Comparison of ENCODE assay signal across 1 cellular context in the genomic region with DNA sequence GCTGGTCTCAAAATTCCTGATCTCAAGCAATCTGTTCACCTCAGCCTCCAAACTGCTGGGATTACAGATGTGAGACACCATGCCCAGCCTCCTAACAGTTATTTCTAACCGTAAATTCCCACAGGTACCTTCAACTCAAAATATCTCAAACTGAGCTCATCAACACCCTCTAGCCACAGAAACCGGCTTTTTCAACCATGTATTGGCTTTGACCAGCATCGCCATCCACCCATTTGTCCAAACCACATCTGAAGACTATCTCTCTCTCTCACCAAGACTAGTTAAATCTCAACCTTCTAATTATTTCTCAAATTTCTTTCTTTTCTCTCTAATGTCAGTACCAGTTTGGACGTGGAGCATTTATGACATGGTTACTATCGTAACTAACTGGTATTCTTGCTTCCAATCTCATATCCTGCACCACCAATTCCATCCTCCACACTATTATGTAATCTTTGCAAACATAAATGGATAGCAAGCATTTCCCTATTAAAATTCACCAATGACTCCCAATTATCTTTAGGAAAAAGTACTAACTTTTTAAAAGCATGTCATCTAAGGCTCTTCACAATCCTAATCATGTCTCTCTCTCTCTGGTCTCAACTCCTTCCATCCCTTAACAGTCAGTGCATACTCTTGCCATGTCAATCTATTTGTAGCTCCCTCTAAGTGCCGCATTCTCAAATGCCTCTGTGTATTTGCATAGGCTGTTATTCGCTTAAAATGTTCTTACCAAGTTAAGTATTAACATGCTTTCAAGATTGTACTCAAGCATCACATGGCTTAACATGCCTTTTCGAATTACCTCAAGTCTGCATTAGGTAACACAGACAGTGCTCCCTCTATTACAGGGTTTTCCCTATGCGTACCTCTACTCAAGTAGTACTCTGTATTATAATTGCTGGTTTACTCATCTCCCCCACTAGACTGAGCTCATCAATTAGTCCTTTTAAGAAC.
TF ChIP-seq lines count a peak whose summit lies in the region.

No MANE protein-coding gene starts in this region.

TF ChIP-seq in IMR-90, 13 proteins besides CTCF, POLR2A, EP300 and RAD21:
- no peak for TF ChIP-seq RCOR1 (IDR thresholded peaks at IDR 0.05; ENCODE audit: insufficient replicate concordance, low read length)
